In the genomic region with DNA sequence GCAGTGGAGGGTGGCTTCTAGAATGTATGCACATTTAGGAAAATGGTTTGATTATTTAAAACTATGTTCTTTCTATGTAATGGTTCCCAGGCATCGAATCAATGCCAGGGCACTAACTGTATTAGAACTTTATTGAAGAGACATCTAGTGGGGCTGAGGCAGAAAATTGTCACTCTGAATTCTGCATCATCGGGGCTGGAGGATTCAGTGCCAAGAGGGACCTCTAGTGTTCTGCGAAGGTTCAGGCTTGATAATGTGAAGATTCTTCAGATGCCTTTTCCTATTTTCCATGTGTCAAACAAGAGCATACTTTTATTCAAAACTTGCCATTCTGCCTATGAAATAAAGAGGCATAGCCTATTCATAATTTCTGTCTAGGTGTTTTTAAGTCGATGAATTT, we compare ENCODE assay signal across 8 cellular contexts.
DNase-seq lines count a peak whose midpoint lies in the region; ATAC-seq and TF ChIP-seq lines count a peak whose summit lies in the region.

No MANE protein-coding gene starts in this region.

- H3K36me3 Mint-ChIP-seq in natural killer cell, result no peaks in the 10 kb centered on the region
- H3K36me3 Mint-ChIP-seq in T-helper 2 cell treated with Interferon-gamma antibody and Interleukin-4, amounts not matched to agents 5 μg/mL and 100 μg/mL, for 36 hours (ENCODE audit: low read depth), result no peaks in the 10 kb centered on the region

- H3K4me3 Mint-ChIP-seq in natural killer cell, result no peak overlapping the region
- no peak overlapping the region for H3K4me3 Mint-ChIP-seq in T-helper 2 cell treated with Interferon-gamma antibody and Interleukin-4, amounts not matched to agents 5 μg/mL and 100 μg/mL, for 36 hours

- intact Hi-C loops in sciatic nerve (cut with DNase I), result no loop called here
- intact Hi-C loops in natural killer cell (cut with micrococcal nuclease), result no loop called here

- H3K4me1 Mint-ChIP-seq in natural killer cell, result peaks cover 0 to 2% of the 10 kb centered on the region in 2 donors
- H3K4me1 Mint-ChIP-seq in T-helper 2 cell treated with Interferon-gamma antibody and Interleukin-4, amounts not matched to agents 5 μg/mL and 100 μg/mL, for 36 hours (ENCODE audit: low read depth), result no peaks in the 10 kb centered on the region

- no peaks in the 10 kb centered on the region for H3K9me3 Mint-ChIP-seq in natural killer cell
- no peaks in the 10 kb centered on the region for H3K9me3 Mint-ChIP-seq in T-helper 2 cell treated with Interferon-gamma antibody and Interleukin-4, amounts not matched to agents 5 μg/mL and 100 μg/mL, for 36 hours

- TF ChIP-seq CTCF in natural killer cell (IDR thresholded peaks at IDR 0.05), result no peak

- peak; percentile 87 for ATAC-seq in sciatic nerve
- ATAC-seq in HG03175 (IDR thresholded peaks at IDR 0.05; ENCODE audit: unreplicated experiment), result no peak
- ATAC-seq in natural killer cell, result no peak

- peak; percentile 67 for DNase-seq in NCI-H510A treated with DMSO at 0.1 percent for 48 hours (lab: John Stamatoyannopoulos, UW)
- DNase-seq in NCI-H510A (lab: John Stamatoyannopoulos, UW), result no peak
- DNase-seq in NCI-H526 treated with DMSO at 0.1 percent for 48 hours (lab: John Stamatoyannopoulos, UW), result peak; percentile 56
- peak; percentile 40 for DNase-seq in fibroblast of gingiva (ENCODE audit: low read depth)
- no peak for DNase-seq in sciatic nerve (ENCODE audit: low spot score)
- no peak for DNase-seq in natural killer cell
- no peak for DNase-seq in T-helper 2 cell treated with Interferon-gamma antibody and Interleukin-4, amounts not matched to agents 5 μg/mL and 100 μg/mL, for 36 hours (ENCODE audit: low spot score)

- H3K27me3 Mint-ChIP-seq in natural killer cell (ENCODE audit: low read depth in 2 of 2), result peaks cover 0 to 3% of the 10 kb centered on the region in 2 donors
- H3K27me3 Mint-ChIP-seq in T-helper 2 cell treated with Interferon-gamma antibody and Interleukin-4, amounts not matched to agents 5 μg/mL and 100 μg/mL, for 36 hours (ENCODE audit: low read depth), result no peaks in the 10 kb centered on the region

- no peak overlapping the region for H3K27ac Mint-ChIP-seq in natural killer cell
- no peak overlapping the region for H3K27ac Mint-ChIP-seq in T-helper 2 cell treated with Interferon-gamma antibody and Interleukin-4, amounts not matched to agents 5 μg/mL and 100 μg/mL, for 36 hours

Comparison
In these comparisons a context has a peak if more than half of its experiments do, and no peak if none do; other contexts are left out.
1. DNase-seq: peak in NCI-H510A treated with DMSO at 0.1 percent for 48 hours (single experiment), NCI-H526 treated with DMSO at 0.1 percent for 48 hours (single experiment) and fibroblast of gingiva (single experiment); none in NCI-H510A (single experiment), sciatic nerve (single experiment), natural killer cell (single experiment) and T-helper 2 cell treated with Interferon-gamma antibody and Interleukin-4, amounts not matched to agents 5 μg/mL and 100 μg/mL, for 36 hours (single experiment).